In genomic region chr9:91196103-91196761, GRCh38 we compare ENCODE assay signal across 12 cellular contexts.
A peak's percentile ranks its signal among the peaks of the same experiment; 100 is the strongest.
DNase-seq lines count a peak whose midpoint lies in the region; ATAC-seq and TF ChIP-seq lines count a peak whose summit lies in the region.
"Had no signal": no experiment of that assay in that cellular context is flagged by ENCODE, and none has a peak within 500 bp of the region (broad histone marks: within the 10 kb centered on the region; RNA-seq: fewer than 3 reads in every experiment).

No MANE protein-coding gene starts in this region.

- H3K4me3 ChIP-seq in heart left ventricle (no peak overlapping the region), osteoblast (ENCODE audit: insufficient read depth, low read length) (no peak overlapping the region)

- TF ChIP-seq POLR2A in heart left ventricle (IDR thresholded peaks at IDR 0.05): no peak

- H3K36me3 ChIP-seq in heart left ventricle (no peaks in the 10 kb centered on the region), osteoblast (ENCODE audit: insufficient read depth, low read length) (no peaks in the 10 kb centered on the region)
- H3K36me3 ChIP-seq: BE2C had no signal

- DNase-seq in heart left ventricle: peak in 1 of 5 donors; percentile 29
- DNase-seq in left ventricle myocardium superior: no peak
- peak; percentile 29 for DNase-seq in ecto neural progenitor cell (ENCODE audit: low spot score)
- DNase-seq in osteoblast (ENCODE audit: insufficient read length, low spot score, missing footprints): no peak
- DNase-seq in ureter (ENCODE audit: low spot score): peak; percentile 41
- no peak for DNase-seq in D341Med (ENCODE audit: low spot score)
- DNase-seq: BE2C; naive thymus-derived CD4-positive, alpha-beta T cell; NCI-H1105; NCI-H774 had no signal

- H3K4me1 ChIP-seq in heart left ventricle: peaks cover 6 to 96% (median 43%) of the 10 kb centered on the region in 12 donors
- peaks cover 43% of the 10 kb centered on the region for H3K4me1 ChIP-seq in osteoblast (ENCODE audit: insufficient read depth, low read length)

- TF ChIP-seq CTCF in heart left ventricle (IDR thresholded peaks at IDR 0.05) (no peak), osteoblast (IDR thresholded peaks at IDR 0.05; ENCODE audit: extremely low read depth, low read depth, low read length) (no peak)

- H3K27ac ChIP-seq in heart left ventricle: peak overlapping the region in 11 of 12 donors; percentile 5 to 98 (median 48)
- peak overlapping the region; percentile 83 for H3K27ac ChIP-seq in osteoblast (ENCODE audit: low read depth, low read length)

- no peaks in the 10 kb centered on the region for H4K20me1 ChIP-seq in osteoblast (ENCODE audit: insufficient read depth, low read length)

- no peaks in the 10 kb centered on the region for H3K27me3 ChIP-seq in heart left ventricle
- H3K27me3 ChIP-seq in osteoblast (ENCODE audit: insufficient read depth, low read length): no peaks in the 10 kb centered on the region
- H3K27me3 ChIP-seq: BE2C had no signal

- no peak overlapping the region for H3K4me2 ChIP-seq in osteoblast (ENCODE audit: insufficient read depth, low read length)

- no peak overlapping the region for H2AFZ ChIP-seq in osteoblast (ENCODE audit: low read length)

- H3K79me2 ChIP-seq in osteoblast (ENCODE audit: insufficient read depth, low read length): no peaks in the 10 kb centered on the region

- 69 to 88% (median 84%) methylated on average over 7 of the region's 7 CpGs for WGBS in heart left ventricle, 4 donors

- H3K9me3 ChIP-seq in heart left ventricle (peaks cover 0 to 11% (median 0%) of the 10 kb centered on the region in 12 donors), osteoblast (ENCODE audit: low read depth, low read length) (no peaks in the 10 kb centered on the region)
- H3K9me3 ChIP-seq: BE2C had no signal

- intact Hi-C loops in heart left ventricle (cut with DNase I) (loop anchor here in 7 of 10 donors (5.0 to 10.0 kb wide), 8 partner anchors 49 to 229 kb away; partner anchors contain the start of genes NFIL3 (in 3 of the 7) and AUH (in 1 of the 7)), left ventricle myocardium superior (cut with micrococcal nuclease) (no loop called here)

- ATAC-seq in heart left ventricle (no peak), left ventricle myocardium superior (no peak), HG03095 (IDR thresholded peaks at IDR 0.05; ENCODE audit: unreplicated experiment) (no peak), GM21526 (IDR thresholded peaks at IDR 0.05; ENCODE audit: low FRiP score, unreplicated experiment) (no peak)

Comparison
In these comparisons a context has a peak if more than half of its experiments do, and no peak if none do; other contexts are left out.
1. DNase-seq: peak in ecto neural progenitor cell (single experiment) and ureter (single experiment); none in left ventricle myocardium superior (single experiment), osteoblast (single experiment) and D341Med (single experiment).